In the genomic region with DNA sequence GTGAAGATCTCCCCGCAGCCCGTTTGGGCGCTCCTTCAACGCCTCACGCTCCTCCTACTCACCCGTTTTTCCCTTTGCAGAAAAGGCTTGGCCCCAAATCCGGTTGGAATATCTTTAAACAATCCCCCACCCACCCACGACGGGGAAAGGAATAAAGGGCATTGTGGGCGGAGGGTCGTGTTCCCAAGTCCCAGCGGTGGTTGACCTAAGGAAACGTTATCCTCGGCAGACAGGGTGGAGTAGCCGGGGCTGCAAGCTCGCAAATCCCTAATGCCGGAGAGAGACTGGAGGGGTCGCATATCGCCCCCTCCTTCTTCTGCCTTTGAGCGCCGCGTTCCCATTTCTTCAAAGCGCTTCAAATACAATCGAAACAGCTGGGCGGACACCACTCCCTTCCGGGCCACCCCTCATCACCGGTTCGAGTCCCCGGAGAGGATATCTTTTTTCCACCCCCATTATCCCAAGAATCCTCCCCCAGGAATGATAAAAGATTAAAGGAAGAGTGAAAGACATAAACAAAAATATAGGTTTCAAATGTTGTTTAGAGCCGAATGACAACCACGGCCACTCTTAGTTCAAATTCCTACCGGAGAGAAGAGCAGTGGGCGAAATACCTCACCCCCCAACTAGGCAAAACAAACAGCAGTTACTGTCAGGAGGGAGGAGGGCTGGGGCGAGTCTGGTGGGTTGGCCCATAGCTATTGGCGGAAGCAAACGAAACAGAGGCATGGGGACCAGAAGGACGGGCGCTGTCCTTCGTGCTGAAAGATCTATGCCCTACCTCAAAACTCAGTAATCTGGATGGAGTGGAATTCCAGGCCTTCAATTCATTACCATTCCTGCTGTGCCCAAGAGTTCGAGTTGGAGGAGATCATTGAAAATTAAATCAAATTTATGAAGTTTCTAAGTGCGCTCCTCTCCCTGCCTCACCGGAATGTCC, we compare ENCODE assay signal across 1 cellular context.
TF ChIP-seq lines count a peak whose summit lies in the region.

No MANE protein-coding gene starts in this region.

TF ChIP-seq in WTC11, 78 proteins besides CTCF, POLR2A, EP300 and RAD21 (continued from another document):
- TF ChIP-seq ARID4B (CRISPR knock-in tag; IDR thresholded peaks at IDR 0.05; ENCODE audit: borderline replicate concordance), result peak; percentile 69; the same call in 1 of the 2 replicates
- 0 out of 2 replicates have a peak, but pooled peaks have one; percentile 14 for TF ChIP-seq AR (CRISPR knock-in tag; IDR thresholded peaks at IDR 0.05)
- TF ChIP-seq, protein P1, sequence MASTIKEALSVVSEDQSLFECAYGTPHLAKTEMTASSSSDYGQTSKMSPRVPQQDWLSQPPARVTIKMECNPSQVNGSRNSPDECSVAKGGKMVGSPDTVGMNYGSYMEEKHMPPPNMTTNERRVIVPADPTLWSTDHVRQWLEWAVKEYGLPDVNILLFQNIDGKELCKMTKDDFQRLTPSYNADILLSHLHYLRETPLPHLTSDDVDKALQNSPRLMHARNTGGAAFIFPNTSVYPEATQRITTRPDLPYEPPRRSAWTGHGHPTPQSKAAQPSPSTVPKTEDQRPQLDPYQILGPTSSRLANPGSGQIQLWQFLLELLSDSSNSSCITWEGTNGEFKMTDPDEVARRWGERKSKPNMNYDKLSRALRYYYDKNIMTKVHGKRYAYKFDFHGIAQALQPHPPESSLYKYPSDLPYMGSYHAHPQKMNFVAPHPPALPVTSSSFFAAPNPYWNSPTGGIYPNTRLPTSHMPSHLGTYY (CRISPR knock-in tag; IDR thresholded peaks at IDR 0.05), result 0 out of 2 replicates have a peak, but pooled peaks have one; percentile 11
- TF ChIP-seq ETV6 (CRISPR knock-in tag; IDR thresholded peaks at IDR 0.05), result no peak
- peak; percentile 77 for TF ChIP-seq FOXK1 (CRISPR knock-in tag; IDR thresholded peaks at IDR 0.05)
- TF ChIP-seq ATF6 (CRISPR knock-in tag; IDR thresholded peaks at IDR 0.05), result no peak
- no peak for TF ChIP-seq MXD4 (CRISPR knock-in tag; IDR thresholded peaks at IDR 0.05; ENCODE audit: borderline replicate concordance)
- TF ChIP-seq ZNF121 (CRISPR knock-in tag; IDR thresholded peaks at IDR 0.05), result peak; percentile 91
- 0 out of 2 replicates have a peak, but pooled peaks have one; percentile 38 for TF ChIP-seq TEAD1 (CRISPR knock-in tag; IDR thresholded peaks at IDR 0.05)
- no peak for TF ChIP-seq SP1 (CRISPR knock-in tag; conservative IDR thresholded peaks at IDR 0.05)
- no peak for TF ChIP-seq GABPB1 (CRISPR knock-in tag; IDR thresholded peaks at IDR 0.05)
- 0 out of 2 replicates have a peak, but pooled peaks have one; percentile 56 for TF ChIP-seq ZBTB43 (CRISPR knock-in tag; IDR thresholded peaks at IDR 0.05)
- TF ChIP-seq MAX (CRISPR knock-in tag; IDR thresholded peaks at IDR 0.05), result peak; percentile 40; the same call in 1 of the 2 replicates
- TF ChIP-seq FOXP4 (CRISPR knock-in tag; IDR thresholded peaks at IDR 0.05), result peak; percentile 64; the same call in 1 of the 2 replicates
- TF ChIP-seq NFE2L1 (CRISPR knock-in tag; IDR thresholded peaks at IDR 0.05), result peak; percentile 52; the same call in 1 of the 2 replicates
- peak; percentile 61; the same call in 1 of the 2 replicates for TF ChIP-seq TEAD4 (CRISPR knock-in tag; IDR thresholded peaks at IDR 0.05)
- TF ChIP-seq MYBL2 (CRISPR knock-in tag; IDR thresholded peaks at IDR 0.05), result peak; percentile 51; the same call in 1 of the 2 replicates
- TF ChIP-seq GRHL2 (CRISPR knock-in tag; IDR thresholded peaks at IDR 0.05; ENCODE audit: insufficient replicate concordance, severe bottlenecking), result no peak
- TF ChIP-seq, protein P2, sequence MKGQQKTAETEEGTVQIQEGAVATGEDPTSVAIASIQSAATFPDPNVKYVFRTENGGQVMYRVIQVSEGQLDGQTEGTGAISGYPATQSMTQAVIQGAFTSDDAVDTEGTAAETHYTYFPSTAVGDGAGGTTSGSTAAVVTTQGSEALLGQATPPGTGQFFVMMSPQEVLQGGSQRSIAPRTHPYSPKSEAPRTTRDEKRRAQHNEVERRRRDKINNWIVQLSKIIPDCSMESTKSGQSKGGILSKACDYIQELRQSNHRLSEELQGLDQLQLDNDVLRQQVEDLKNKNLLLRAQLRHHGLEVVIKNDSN (CRISPR knock-in tag; IDR thresholded peaks at IDR 0.05), result 0 out of 2 replicates have a peak, but pooled peaks have one; percentile 51
- TF ChIP-seq, protein P3, sequence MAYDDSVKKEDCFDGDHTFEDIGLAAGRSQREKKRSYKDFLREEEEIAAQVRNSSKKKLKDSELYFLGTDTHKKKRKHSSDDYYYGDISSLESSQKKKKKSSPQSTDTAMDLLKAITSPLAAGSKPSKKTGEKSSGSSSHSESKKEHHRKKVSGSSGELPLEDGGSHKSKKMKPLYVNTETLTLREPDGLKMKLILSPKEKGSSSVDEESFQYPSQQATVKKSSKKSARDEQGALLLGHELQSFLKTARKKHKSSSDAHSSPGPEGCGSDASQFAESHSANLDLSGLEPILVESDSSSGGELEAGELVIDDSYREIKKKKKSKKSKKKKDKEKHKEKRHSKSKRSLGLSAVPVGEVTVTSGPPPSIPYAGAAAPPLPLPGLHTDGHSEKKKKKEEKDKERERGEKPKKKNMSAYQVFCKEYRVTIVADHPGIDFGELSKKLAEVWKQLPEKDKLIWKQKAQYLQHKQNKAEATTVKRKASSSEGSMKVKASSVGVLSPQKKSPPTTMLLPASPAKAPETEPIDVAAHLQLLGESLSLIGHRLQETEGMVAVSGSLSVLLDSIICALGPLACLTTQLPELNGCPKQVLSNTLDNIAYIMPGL (CRISPR knock-in tag; IDR thresholded peaks at IDR 0.05), result 0 out of 2 replicates have a peak, but pooled peaks have one; percentile 23
- TF ChIP-seq SMAD3 (CRISPR knock-in tag; IDR thresholded peaks at IDR 0.05; ENCODE audit: borderline replicate concordance), result 0 out of 2 replicates have a peak, but pooled peaks have one; percentile 54
- 0 out of 2 replicates have a peak, but pooled peaks have one; percentile 59 for TF ChIP-seq E2F1 (CRISPR knock-in tag; IDR thresholded peaks at IDR 0.05)
- TF ChIP-seq FOXP1 (CRISPR knock-in tag; IDR thresholded peaks at IDR 0.05; ENCODE audit: borderline replicate concordance), result 0 out of 2 replicates have a peak, but pooled peaks have one; percentile 35
- TF ChIP-seq ZNF219 (CRISPR knock-in tag; IDR thresholded peaks at IDR 0.05; ENCODE audit: borderline replicate concordance), result peak; percentile 38; the same call in 1 of the 2 replicates
- TF ChIP-seq NFYB (CRISPR knock-in tag; conservative IDR thresholded peaks at IDR 0.05; ENCODE audit: low read depth), result 0 out of 2 replicates have a peak, but pooled peaks have one; percentile 12
